ENCODE assay signal across 26 cellular contexts in the genomic region with DNA sequence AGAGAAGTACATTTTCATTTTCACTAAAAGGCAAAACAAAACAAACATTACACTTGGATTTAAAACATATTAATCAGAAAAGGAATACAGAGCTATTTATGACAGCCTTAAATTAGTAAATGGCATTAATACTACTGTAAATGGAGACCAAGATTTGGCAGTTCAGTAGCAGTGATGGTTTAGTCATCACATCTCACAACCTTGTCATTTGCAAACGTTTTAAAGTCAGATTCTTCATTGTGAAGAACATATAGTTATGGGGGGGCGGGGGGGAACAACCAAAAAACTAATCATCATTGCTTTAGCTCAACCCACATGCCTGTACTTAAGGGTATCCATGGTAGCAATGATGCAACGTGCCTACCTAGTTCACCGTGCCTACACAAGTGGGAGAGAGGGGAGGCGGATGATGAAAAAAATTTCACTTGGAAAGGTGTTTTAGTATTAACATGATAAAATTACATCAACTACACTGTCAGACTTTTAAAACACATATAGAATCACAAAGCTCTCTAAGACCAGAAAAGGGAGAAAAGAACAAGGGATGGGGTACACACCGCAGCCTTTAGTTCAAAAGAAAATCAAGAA. TPM values are rescaled to one million over a fixed set of nuclear protein-coding genes. Genes with fewer than 3 reads are reported as not detected.
DNase-seq lines count a peak whose midpoint lies in the region; ATAC-seq and TF ChIP-seq lines count a peak whose summit lies in the region.
"Had no signal": no experiment of that assay in that cellular context is flagged by ENCODE, and none has a peak within 500 bp of the region (broad histone marks: within the 10 kb centered on the region; RNA-seq: fewer than 3 reads in every experiment).

No MANE protein-coding gene starts in this region.

- CTCF ChIA-PET in HEK293 (lab: Yijun Ruan, JAX), result interaction anchor here (0.7 to 4.0 kb wide), 10 partner anchors 9 to 256 kb away, joined by 3 to 40 read pairs (median 12); no protein-coding TSS in a partner anchor

- H3K36me3 ChIP-seq in HEK293 (ENCODE audit: control insufficient read depth in 2 of 2, insufficient read depth in 1 of 2, low read length in 2 of 2) (peaks cover 0 to 2% of the 10 kb centered on the region in 2 experiments; a peak in 2 of 3 replicates), osteoblast (ENCODE audit: insufficient read depth, low read length) (peaks cover 6% of the 10 kb centered on the region)
- H3K36me3 ChIP-seq: adrenal gland, BE2C, esophagus muscularis mucosa, HAP-1, neutrophil had no signal

- H3K27me3 Mint-ChIP-seq in activated T-cell treated with anti-CD3 and anti-CD28 coated beads, Interleukin-2, amount 50 U/mL, for 72 hours (ENCODE audit: low read depth), result no peaks in the 10 kb centered on the region
- H3K27me3 Mint-ChIP-seq: activated B cell treated with CpG ODN at 0.5 μM for 24 hours; effector memory CD8-positive, alpha-beta T cell had no signal

- peaks cover 95% of the 10 kb centered on the region for H3K79me2 ChIP-seq in osteoblast (ENCODE audit: insufficient read depth, low read length)

- H3K36me3 Mint-ChIP-seq in activated T-cell treated with anti-CD3 and anti-CD28 coated beads, Interleukin-2, amount 50 U/mL, for 72 hours (ENCODE audit: insufficient read depth in 2 of 2), result no peaks in the 10 kb centered on the region

- H2AFZ ChIP-seq in osteoblast (ENCODE audit: low read length), result no peak overlapping the region
- H2AFZ ChIP-seq: hepatocyte had no signal

- H3K9me3 ChIP-seq in HEK293 (ENCODE audit: control insufficient read depth, insufficient read depth, low read depth, low read length), result no peaks in the 10 kb centered on the region
- no peaks in the 10 kb centered on the region for H3K9me3 ChIP-seq in osteoblast (ENCODE audit: low read depth, low read length)
- H3K9me3 ChIP-seq: adrenal gland, BE2C, esophagus muscularis mucosa, HAP-1, neutrophil, SJCRH30, tibial nerve had no signal

- no peaks in the 10 kb centered on the region for H3K27me3 ChIP-seq in osteoblast (ENCODE audit: insufficient read depth, low read length)
- H3K27me3 ChIP-seq: adrenal gland, BE2C, esophagus muscularis mucosa, foreskin keratinocyte, hepatocyte, neutrophil, SJCRH30, tibial nerve had no signal

- TF ChIP-seq CTCF in HEK293 (tag by site-specific recombination; IDR thresholded peaks at IDR 0.05) (no peak), osteoblast (IDR thresholded peaks at IDR 0.05; ENCODE audit: extremely low read depth, low read depth, low read length) (no peak)

- no peak overlapping the region for H3K4me2 ChIP-seq in osteoblast (ENCODE audit: insufficient read depth, low read length)
- H3K4me2 ChIP-seq: hepatocyte had no signal

- peak overlapping the region; percentile 58 for H3K27ac Mint-ChIP-seq in activated T-cell treated with anti-CD3 and anti-CD28 coated beads, Interleukin-2, amount 50 U/mL, for 72 hours
- H3K27ac Mint-ChIP-seq: activated B cell treated with CpG ODN at 0.5 μM for 24 hours; effector memory CD8-positive, alpha-beta T cell had no signal

- H3K9me3 Mint-ChIP-seq in activated T-cell treated with anti-CD3 and anti-CD28 coated beads, Interleukin-2, amount 50 U/mL, for 72 hours, result no peaks in the 10 kb centered on the region
- H3K9me3 Mint-ChIP-seq: activated B cell treated with CpG ODN at 0.5 μM for 24 hours; effector memory CD8-positive, alpha-beta T cell had no signal

- H4K20me1 ChIP-seq in osteoblast (ENCODE audit: insufficient read depth, low read length), result peaks cover 12% of the 10 kb centered on the region

- peak in 1 of 2 donors; percentile 35 for ATAC-seq in activated T-cell treated with anti-CD3 and anti-CD28 coated beads, Interleukin-2, amount 50 U/mL, for 72 hours (replicated peaks in 1 of 2)
- no peak for ATAC-seq in GM18873 (IDR thresholded peaks at IDR 0.05; ENCODE audit: low FRiP score, unreplicated experiment)
- ATAC-seq in HG02884 (IDR thresholded peaks at IDR 0.05; ENCODE audit: unreplicated experiment), result no peak
- ATAC-seq: effector memory CD8-positive, alpha-beta T cell; foreskin keratinocyte had no signal

- DNase-seq in activated T-cell treated with anti-CD3 and anti-CD28 coated beads, Interleukin-2, amount 50 U/mL, for 72 hours, result no peak
- no peak for DNase-seq in activated T-cell treated with anti-CD3 and anti-CD28 coated beads for 4 hours
- peak; percentile 52 for DNase-seq in cerebellar cortex (ENCODE audit: low spot score)
- DNase-seq in osteoblast (ENCODE audit: insufficient read length, low spot score, missing footprints), result no peak
- no peak for DNase-seq in amniotic stem cell (lab: John Stamatoyannopoulos, UW)
- DNase-seq: activated B cell treated with CpG ODN at 0.5 μM for 24 hours; activated CD4-positive, alpha-beta T cell treated with anti-CD3 and anti-CD28 coated beads, Interleukin-2, amount 50 U/mL, for 4 hours; activated gamma-delta T cell; adrenal gland; BE2C; effector memory CD8-positive, alpha-beta T cell; foreskin keratinocyte; GF-D8; NCI-H1092 treated with DMSO at 0.1 percent for 48 hours; NCI-H187; NCI-H526; SJCRH30 had no signal

- POLR2A ChIA-PET in HEK293 (lab: Yijun Ruan, JAX), result no interaction called here

- H3K4me1 ChIP-seq in HEK293 (ENCODE audit: control insufficient read depth, insufficient read depth, low read length), result no peaks in the 10 kb centered on the region
- H3K4me1 ChIP-seq in osteoblast (ENCODE audit: insufficient read depth, low read length), result peaks cover 11% of the 10 kb centered on the region
- H3K4me1 ChIP-seq: adrenal gland, BE2C had no signal

- peaks cover 65% of the 10 kb centered on the region for H3K4me1 Mint-ChIP-seq in activated T-cell treated with anti-CD3 and anti-CD28 coated beads, Interleukin-2, amount 50 U/mL, for 72 hours (ENCODE audit: low read depth)

- H3K4me3 ChIP-seq in HEK293 (ENCODE audit: low read depth, low read length), result no peak overlapping the region
- no peak overlapping the region for H3K4me3 ChIP-seq in osteoblast (ENCODE audit: insufficient read depth, low read length)
- H3K4me3 ChIP-seq: adrenal gland, coronary artery, esophagus muscularis mucosa, HAP-1, hepatocyte, SJCRH30, tibial nerve had no signal

- H3K27ac ChIP-seq in HEK293 (ENCODE audit: extremely low read depth, low read depth, low read length), result no peak overlapping the region
- H3K27ac ChIP-seq in osteoblast (ENCODE audit: low read depth, low read length), result peak overlapping the region; percentile 34
- H3K27ac ChIP-seq: adrenal gland, coronary artery, esophagus muscularis mucosa, hepatocyte, neutrophil, SJCRH30, tibial nerve had no signal

- H3K4me3 Mint-ChIP-seq in activated T-cell treated with anti-CD3 and anti-CD28 coated beads, Interleukin-2, amount 50 U/mL, for 72 hours, result no peak overlapping the region
- H3K4me3 Mint-ChIP-seq: activated B cell treated with CpG ODN at 0.5 μM for 24 hours; effector memory CD8-positive, alpha-beta T cell had no signal

TF ChIP-seq in HEK293, 187 proteins besides CTCF, POLR2A, EP300 and RAD21:
- TF ChIP-seq ZFHX2 (tag by site-specific recombination; conservative IDR thresholded peaks at IDR 0.05) (0 out of 2 replicates have a peak, but pooled peaks have one; percentile 14), ZNF221 (tag by site-specific recombination; IDR thresholded peaks at IDR 0.05; ENCODE audit: borderline replicate concordance) (no peak), ZNF654 (tag by site-specific recombination; IDR thresholded peaks at IDR 0.05; ENCODE audit: low read depth) (no peak), ZNF555 (tag by site-specific recombination; conservative IDR thresholded peaks at IDR 0.05) (no peak), ZSCAN23 (tag by site-specific recombination; IDR thresholded peaks at IDR 0.05) (no peak), SCRT2 (tag by site-specific recombination; IDR thresholded peaks at IDR 0.05) (no peak)
- TF ChIP-seq, protein P1, sequence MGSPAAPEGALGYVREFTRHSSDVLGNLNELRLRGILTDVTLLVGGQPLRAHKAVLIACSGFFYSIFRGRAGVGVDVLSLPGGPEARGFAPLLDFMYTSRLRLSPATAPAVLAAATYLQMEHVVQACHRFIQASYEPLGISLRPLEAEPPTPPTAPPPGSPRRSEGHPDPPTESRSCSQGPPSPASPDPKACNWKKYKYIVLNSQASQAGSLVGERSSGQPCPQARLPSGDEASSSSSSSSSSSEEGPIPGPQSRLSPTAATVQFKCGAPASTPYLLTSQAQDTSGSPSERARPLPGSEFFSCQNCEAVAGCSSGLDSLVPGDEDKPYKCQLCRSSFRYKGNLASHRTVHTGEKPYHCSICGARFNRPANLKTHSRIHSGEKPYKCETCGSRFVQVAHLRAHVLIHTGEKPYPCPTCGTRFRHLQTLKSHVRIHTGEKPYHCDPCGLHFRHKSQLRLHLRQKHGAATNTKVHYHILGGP (tag by site-specific recombination; IDR thresholded peaks at IDR 0.05), result no peak
- TF ChIP-seq, protein P2, sequence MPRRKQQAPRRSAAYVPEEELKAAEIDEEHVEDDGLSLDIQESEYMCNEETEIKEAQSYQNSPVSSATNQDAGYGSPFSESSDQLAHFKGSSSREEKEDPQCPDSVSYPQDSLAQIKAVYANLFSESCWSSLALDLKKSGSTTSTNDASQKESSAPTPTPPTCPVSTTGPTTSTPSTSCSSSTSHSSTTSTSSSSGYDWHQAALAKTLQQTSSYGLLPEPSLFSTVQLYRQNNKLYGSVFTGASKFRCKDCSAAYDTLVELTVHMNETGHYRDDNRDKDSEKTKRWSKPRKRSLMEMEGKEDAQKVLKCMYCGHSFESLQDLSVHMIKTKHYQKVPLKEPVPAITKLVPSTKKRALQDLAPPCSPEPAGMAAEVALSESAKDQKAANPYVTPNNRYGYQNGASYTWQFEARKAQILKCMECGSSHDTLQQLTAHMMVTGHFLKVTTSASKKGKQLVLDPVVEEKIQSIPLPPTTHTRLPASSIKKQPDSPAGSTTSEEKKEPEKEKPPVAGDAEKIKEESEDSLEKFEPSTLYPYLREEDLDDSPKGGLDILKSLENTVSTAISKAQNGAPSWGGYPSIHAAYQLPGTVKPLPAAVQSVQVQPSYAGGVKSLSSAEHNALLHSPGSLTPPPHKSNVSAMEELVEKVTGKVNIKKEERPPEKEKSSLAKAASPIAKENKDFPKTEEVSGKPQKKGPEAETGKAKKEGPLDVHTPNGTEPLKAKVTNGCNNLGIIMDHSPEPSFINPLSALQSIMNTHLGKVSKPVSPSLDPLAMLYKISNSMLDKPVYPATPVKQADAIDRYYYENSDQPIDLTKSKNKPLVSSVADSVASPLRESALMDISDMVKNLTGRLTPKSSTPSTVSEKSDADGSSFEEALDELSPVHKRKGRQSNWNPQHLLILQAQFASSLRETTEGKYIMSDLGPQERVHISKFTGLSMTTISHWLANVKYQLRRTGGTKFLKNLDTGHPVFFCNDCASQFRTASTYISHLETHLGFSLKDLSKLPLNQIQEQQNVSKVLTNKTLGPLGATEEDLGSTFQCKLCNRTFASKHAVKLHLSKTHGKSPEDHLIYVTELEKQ (tag by site-specific recombination; IDR thresholded peaks at IDR 0.05; ENCODE audit: borderline replicate concordance), result no peak
TF ChIP-seq in HEK293: peak in this region for 1.

RNA-seq across cellular contexts. Expression of a gene that starts 40.1 kb away (rescaled TPM):
- total RNA-seq in activated T-cell treated with anti-CD3 and anti-CD28 coated beads, Interleukin-2, amount 50 U/mL, for 72 hours, result 10 to 100 TPM; 70.3 to 70.8 TPM
- 76.6 and 79.3 TPM in 2 replicates for total RNA-seq in osteoblast
